ENCODE assay signal across 28 cellular contexts in the genomic region with DNA sequence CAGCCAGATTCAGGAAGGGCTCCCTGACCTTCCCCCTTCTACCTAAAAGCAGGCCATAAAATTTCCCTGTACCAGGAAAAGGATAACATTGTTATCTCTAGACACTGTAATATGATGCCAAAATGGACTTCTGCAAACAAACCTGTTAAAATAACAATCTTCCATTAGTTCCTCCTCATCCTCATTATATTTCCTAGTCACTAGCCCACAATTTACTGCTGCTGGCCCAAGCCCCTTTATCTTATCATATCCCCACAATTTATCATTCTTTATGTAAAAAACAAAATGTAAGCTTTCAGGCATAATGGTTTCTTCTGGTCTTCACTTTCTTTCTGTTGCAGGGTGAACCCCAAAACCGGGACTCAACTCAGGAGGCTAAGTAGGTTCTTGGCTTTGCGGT.
"Had no signal": no experiment of that assay in that cellular context is flagged by ENCODE, and none has a peak within 500 bp of the region (broad histone marks: within the 10 kb centered on the region; RNA-seq: fewer than 3 reads in every experiment).

No MANE protein-coding gene starts in this region.

- H3K4me1 ChIP-seq: gastroesophageal sphincter, stomach, thyroid gland, upper lobe of left lung had no signal

- H3K27me3 ChIP-seq: brain microvascular endothelial cell, gastroesophageal sphincter, stomach, thyroid gland, upper lobe of left lung had no signal

- H3K4me3 ChIP-seq: coronary artery, gastroesophageal sphincter, mucosa of descending colon, stomach, thyroid gland, upper lobe of left lung had no signal

- H3K36me3 ChIP-seq: brain microvascular endothelial cell, gastroesophageal sphincter, stomach, thyroid gland, upper lobe of left lung had no signal

- ATAC-seq: activated CD8-positive, alpha-beta T cell treated with anti-CD3 and anti-CD28 coated beads for 36 hours; activated T-cell treated with anti-CD3 and anti-CD28 coated beads, Interleukin-2, amount 50 U/mL, for 4 hours; activated T-helper 17 cell treated with anti-CD3 and anti-CD28 coated beads, Interleukin-2, amount 50 U/mL, for 72 hours; effector memory CD8-positive, alpha-beta T cell; gastroesophageal sphincter; left cardiac atrium; left ventricle myocardium superior; mucosa of descending colon; natural killer cell treated with Interleukin-12 subunit alpha and Interleukin-12 subunit beta and Interleukin-15 and Interleukin-18, amount 100 ng/mL, for 72 hours; right cardiac atrium; stimulated activated naive B cell treated with anti-CD40 and anti-IgM and Interleukin-4, amounts not matched to agents 10 μg/mL and 1 μg/mL and 100 μg/mL, for 72 hours; WTC11 had no signal

- DNase-seq: activated CD4-positive, alpha-beta T cell treated with anti-CD3 and anti-CD28 coated beads, Interleukin-2, amount 50 U/mL, for 1 hour; activated CD8-positive, alpha-beta T cell treated with anti-CD3 and anti-CD28 coated beads for 36 hours; activated gamma-delta T cell treated with Interleukin-2 at 50 U/mL for 16 hours; activated naive CD4-positive, alpha-beta T cell treated with anti-CD3 and anti-CD28 coated beads, Interleukin-2, amount 50 U/mL, for 16 hours; activated T-cell treated with anti-CD3 and anti-CD28 coated beads, Interleukin-2, amount 50 U/mL, for 4 hours; amniotic stem cell; brain microvascular endothelial cell; effector memory CD8-positive, alpha-beta T cell; head of caudate nucleus; hippocampal formation; left cardiac atrium; left ventricle myocardium superior; mucosa of descending colon; posterior cingulate gyrus; right cardiac atrium; stimulated activated CD4-positive, alpha-beta T cell treated with anti-CD3 and anti-CD28 coated beads, Interleukin-15, amount 100 ng/mL, for 24 hours; stimulated activated CD4-positive, alpha-beta T cell treated with anti-CD3 and anti-CD28 coated beads, Interleukin-2, amount 100 ng/mL, for 24 hours; stimulated activated naive B cell treated with anti-CD40 and anti-IgM and Interleukin-4, amounts not matched to agents 10 μg/mL and 1 μg/mL and 100 μg/mL, for 72 hours; stomach; thyroid gland; upper lobe of left lung had no signal

- H3K27ac ChIP-seq: brain microvascular endothelial cell, coronary artery, gastroesophageal sphincter, stomach, thyroid gland, upper lobe of left lung had no signal

- H3K9me3 ChIP-seq: gastroesophageal sphincter, stomach, thyroid gland, upper lobe of left lung had no signal

- FAIRE-seq: astrocyte, keratinocyte had no signal
